In the genomic region with DNA sequence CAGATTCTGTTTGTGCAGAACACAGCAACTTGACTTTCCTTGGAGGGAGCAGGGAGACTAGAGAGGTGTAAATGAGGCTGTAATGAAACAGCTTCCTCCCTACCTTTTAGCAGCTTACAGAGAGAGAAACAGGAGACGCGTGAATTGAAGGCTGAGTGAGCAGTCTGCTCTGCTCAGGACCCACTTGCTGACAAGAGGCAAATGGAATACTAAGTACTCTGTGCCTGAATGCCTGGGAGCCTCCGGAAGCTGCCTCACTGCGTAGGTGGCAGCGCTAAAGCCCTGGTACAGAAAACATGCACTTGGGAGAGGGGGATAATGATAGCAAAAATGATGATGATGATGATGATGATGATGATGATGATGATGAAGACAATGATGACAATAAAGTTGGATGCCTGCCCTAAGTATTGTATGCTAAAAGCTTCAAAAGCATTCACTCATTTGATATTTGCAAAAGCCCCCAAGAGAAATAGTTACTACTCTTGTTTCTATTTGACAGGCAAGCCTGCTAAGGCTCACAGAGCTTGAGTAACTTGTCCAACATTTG, we compare ENCODE assay signal across 20 cellular contexts.
"Had no signal": no experiment of that assay in that cellular context is flagged by ENCODE, and none has a peak within 500 bp of the region (broad histone marks: within the 10 kb centered on the region; RNA-seq: fewer than 3 reads in every experiment).

No MANE protein-coding gene starts in this region.

- H3K4me1 ChIP-seq: adrenal gland had no signal

- ATAC-seq: activated CD4-positive, CD25-positive, alpha-beta regulatory T cell treated with anti-CD3 and anti-CD28 coated beads, Interleukin-2, amount 50 U/mL, for 24 hours; activated CD8-positive, alpha-beta T cell treated with anti-CD3 and anti-CD28 coated beads for 36 hours had no signal

- H3K36me3 ChIP-seq: adrenal gland, brain microvascular endothelial cell had no signal

- H3K9me3 ChIP-seq: adrenal gland had no signal

- DNase-seq: activated CD4-positive, alpha-beta T cell treated with anti-CD3 and anti-CD28 coated beads for 4 hours; activated CD8-positive, alpha-beta memory T cell treated with anti-CD3 and anti-CD28 coated beads, Interleukin-2, amount 50 U/mL, for 48 hours; activated CD8-positive, alpha-beta T cell treated with anti-CD3 and anti-CD28 coated beads for 36 hours; activated naive CD4-positive, alpha-beta T cell treated with anti-CD3 and anti-CD28 coated beads, Interleukin-2, amount 50 U/mL, for 16 hours; activated naive CD8-positive, alpha-beta T cell treated with anti-CD3 and anti-CD28 coated beads, Interleukin-2, amount 10 ng/mL, durations not matched to agents 7 days and 5 days; activated T-cell treated with anti-CD3 and anti-CD28 coated beads, Interleukin-2, amount 50 U/mL, for 1 hour; adrenal gland; aorta; brain microvascular endothelial cell; KBM-7; NCI-H1048; NCI-H1930; NCI-H2107; NCI-H2171 treated with DMSO at 0.1 percent for 48 hours; NCI-H226; NCI-H526 treated with DMSO at 0.1 percent for 48 hours; T-helper 1 cell had no signal

- H3K4me3 ChIP-seq: adrenal gland, SK-N-MC had no signal

- H3K27me3 ChIP-seq: adrenal gland, brain microvascular endothelial cell had no signal

- H3K27ac ChIP-seq: adrenal gland, brain microvascular endothelial cell, SK-N-MC, VCaP had no signal
